In genomic region chr18:78635093-78635800, GRCh38 we compare ENCODE assay signal across 31 cellular contexts.
"Had no signal": no experiment of that assay in that cellular context is flagged by ENCODE, and none has a peak within 500 bp of the region (broad histone marks: within the 10 kb centered on the region; RNA-seq: fewer than 3 reads in every experiment).

No MANE protein-coding gene starts in this region.

- H3K4me3 ChIP-seq: adrenal gland, body of pancreas, colonic mucosa had no signal

- H3K27me3 ChIP-seq: adrenal gland, body of pancreas, colonic mucosa had no signal

- H3K36me3 ChIP-seq: adrenal gland, colonic mucosa had no signal

- H3K4me3 Mint-ChIP-seq: activated CD4-positive, alpha-beta memory T cell treated with anti-CD3 and anti-CD28 coated beads for 36 hours; activated CD4-positive, alpha-beta T cell treated with anti-CD3 and anti-CD28 coated beads for 36 hours; activated CD4-positive, alpha-beta T cell treated with anti-CD3 and anti-CD28 coated beads, Interleukin-2, amount 10 ng/mL, durations not matched to agents 24 days and 14 days; activated CD8-positive, alpha-beta memory T cell treated with anti-CD3 and anti-CD28 coated beads, Interleukin-2, amount 10 ng/mL, durations not matched to agents 7 days and 5 days; activated CD8-positive, alpha-beta T cell treated with anti-CD3 and anti-CD28 coated beads, Interleukin-2, amount 10 ng/mL, durations not matched to agents 7 days and 5 days; activated naive CD4-positive, alpha-beta T cell treated with anti-CD3 and anti-CD28 coated beads for 36 hours; activated naive CD4-positive, alpha-beta T cell treated with anti-CD3 and anti-CD28 coated beads, Interleukin-2, amount 50 U/mL, for 24 hours; activated naive CD8-positive, alpha-beta T cell treated with anti-CD3 and anti-CD28 coated beads for 36 hours; activated naive CD8-positive, alpha-beta T cell treated with anti-CD3 and anti-CD28 coated beads, Interleukin-2, amount 50 U/mL, for 24 hours; activated T-helper 1 cell treated with anti-CD3 and anti-CD28 coated beads, Interleukin-12 subunit alpha, Interleukin-12 subunit beta, Interleukin-2, Interleukin-4 antibody, amounts not matched to agents 30 ng/mL and 10 ng/mL and 1 ng/mL, durations not matched to agents 14 hours and 24 hours and 36 hours; T-helper 17 cell; T-helper 2 cell treated with Interferon-gamma antibody and Interleukin-4, amounts not matched to agents 5 μg/mL and 100 μg/mL, for 36 hours had no signal

- H3K4me1 Mint-ChIP-seq: activated CD4-positive, alpha-beta T cell treated with anti-CD3 and anti-CD28 coated beads, Interleukin-2, amount 10 ng/mL, durations not matched to agents 24 days and 14 days had no signal

- H3K36me3 Mint-ChIP-seq: activated CD4-positive, alpha-beta memory T cell treated with anti-CD3 and anti-CD28 coated beads for 36 hours; activated naive CD4-positive, alpha-beta T cell treated with anti-CD3 and anti-CD28 coated beads, Interleukin-2, amount 50 U/mL, for 24 hours had no signal

- ATAC-seq: activated CD4-positive, alpha-beta T cell treated with anti-CD3 and anti-CD28 coated beads for 36 hours; activated CD8-positive, alpha-beta memory T cell treated with anti-CD3 and anti-CD28 coated beads, Interleukin-2, amount 10 ng/mL, durations not matched to agents 7 days and 5 days; activated CD8-positive, alpha-beta T cell treated with anti-CD3 and anti-CD28 coated beads, Interleukin-2, amount 10 ng/mL, durations not matched to agents 7 days and 5 days; activated naive CD8-positive, alpha-beta T cell treated with anti-CD3 and anti-CD28 coated beads, Interleukin-2, amount 50 U/mL, for 24 hours; body of pancreas; esophagus mucosa; T-helper 17 cell had no signal

- H3K27ac Mint-ChIP-seq: activated CD4-positive, alpha-beta T cell treated with anti-CD3 and anti-CD28 coated beads for 36 hours; activated CD4-positive, alpha-beta T cell treated with anti-CD3 and anti-CD28 coated beads, Interleukin-2, amount 10 ng/mL, durations not matched to agents 24 days and 14 days; activated CD8-positive, alpha-beta memory T cell treated with anti-CD3 and anti-CD28 coated beads, Interleukin-2, amount 10 ng/mL, durations not matched to agents 7 days and 5 days; activated naive CD4-positive, alpha-beta T cell treated with anti-CD3 and anti-CD28 coated beads, Interleukin-2, amount 50 U/mL, for 24 hours; activated naive CD8-positive, alpha-beta T cell treated with anti-CD3 and anti-CD28 coated beads for 36 hours; activated naive CD8-positive, alpha-beta T cell treated with anti-CD3 and anti-CD28 coated beads, Interleukin-2, amount 50 U/mL, for 24 hours; activated T-helper 1 cell treated with anti-CD3 and anti-CD28 coated beads, Interleukin-12 subunit alpha, Interleukin-12 subunit beta, Interleukin-2, Interleukin-4 antibody, amounts not matched to agents 30 ng/mL and 10 ng/mL and 1 ng/mL, durations not matched to agents 14 hours and 24 hours and 36 hours; activated T-helper 2 cell treated with anti-CD3 and anti-CD28 coated beads, Interferon-gamma antibody, Interleukin-2, Interleukin-4, amounts not matched to agents 10 μg/mL and 5 μg/mL and 100 μg/mL, durations not matched to agents 14 hours and 24 hours and 36 hours; T-helper 17 cell; T-helper 2 cell treated with Interferon-gamma antibody and Interleukin-4, amounts not matched to agents 5 μg/mL and 100 μg/mL, for 36 hours had no signal

- H3K27me3 Mint-ChIP-seq: activated CD4-positive, alpha-beta memory T cell treated with anti-CD3 and anti-CD28 coated beads for 36 hours; activated CD4-positive, alpha-beta T cell treated with anti-CD3 and anti-CD28 coated beads for 36 hours; activated CD4-positive, alpha-beta T cell treated with anti-CD3 and anti-CD28 coated beads, Interleukin-2, amount 10 ng/mL, durations not matched to agents 24 days and 14 days; activated CD8-positive, alpha-beta memory T cell treated with anti-CD3 and anti-CD28 coated beads, Interleukin-2, amount 10 ng/mL, durations not matched to agents 7 days and 5 days; activated naive CD4-positive, alpha-beta T cell treated with anti-CD3 and anti-CD28 coated beads, Interleukin-2, amount 50 U/mL, for 24 hours; activated naive CD8-positive, alpha-beta T cell treated with anti-CD3 and anti-CD28 coated beads for 36 hours; activated naive CD8-positive, alpha-beta T cell treated with anti-CD3 and anti-CD28 coated beads, Interleukin-2, amount 50 U/mL, for 24 hours; T-helper 17 cell had no signal

- H3K4me1 ChIP-seq: adrenal gland, body of pancreas, colonic mucosa had no signal

- H3K9me3 Mint-ChIP-seq: activated naive CD4-positive, alpha-beta T cell treated with anti-CD3 and anti-CD28 coated beads, Interleukin-2, amount 50 U/mL, for 24 hours; activated naive CD8-positive, alpha-beta T cell treated with anti-CD3 and anti-CD28 coated beads for 36 hours had no signal

- H3K9me3 ChIP-seq: adrenal gland, body of pancreas, colonic mucosa had no signal

- DNase-seq: activated CD4-positive, alpha-beta memory T cell treated with anti-CD3 and anti-CD28 coated beads for 36 hours; activated CD4-positive, alpha-beta T cell treated with anti-CD3 and anti-CD28 coated beads for 36 hours; activated CD4-positive, alpha-beta T cell treated with anti-CD3 and anti-CD28 coated beads, Interleukin-2, amount 10 ng/mL, durations not matched to agents 24 days and 14 days; activated CD4-positive, CD25-positive, alpha-beta regulatory T cell; activated CD4-positive, CD25-positive, alpha-beta regulatory T cell treated with anti-CD3 and anti-CD28 coated beads, Interleukin-2, amount 50 U/mL, for 72 hours; activated CD8-positive, alpha-beta memory T cell treated with anti-CD3 and anti-CD28 coated beads, Interleukin-2, amount 10 ng/mL, durations not matched to agents 7 days and 5 days; activated CD8-positive, alpha-beta memory T cell treated with anti-CD3 and anti-CD28 coated beads, Interleukin-2, amount 50 U/mL, for 4 hours; activated CD8-positive, alpha-beta T cell treated with anti-CD3 and anti-CD28 coated beads, Interleukin-2, amount 10 ng/mL, durations not matched to agents 7 days and 5 days; activated effector memory CD4-positive, alpha-beta T cell treated with anti-CD3 and anti-CD28 coated beads, Interleukin-2, amount 50 U/mL, for 16 hours; activated naive CD4-positive, alpha-beta T cell treated with anti-CD3 and anti-CD28 coated beads for 36 hours; activated naive CD8-positive, alpha-beta T cell treated with anti-CD3 and anti-CD28 coated beads for 36 hours; activated naive CD8-positive, alpha-beta T cell treated with anti-CD3 and anti-CD28 coated beads, Interleukin-2, amount 50 U/mL, for 24 hours; activated T-cell treated with anti-CD3 and anti-CD28 coated beads, Interleukin-2, amount 50 U/mL, for 1 hour; activated T-cell treated with anti-CD3 and anti-CD28 coated beads, Interleukin-2, amount 50 U/mL, for 48 hours; amygdala; aorta; body of pancreas; central memory CD4-positive, alpha-beta T cell; cerebellar nuclear complex; colonic mucosa; effector CD8-positive, alpha-beta T cell; foreskin fibroblast; T-helper 1 cell; T-helper 17 cell; T1000 had no signal

- H3K27ac ChIP-seq: adrenal gland, body of pancreas, colonic mucosa had no signal
